Comparison of ENCODE assay signal across 9 cellular contexts in the genomic region with DNA sequence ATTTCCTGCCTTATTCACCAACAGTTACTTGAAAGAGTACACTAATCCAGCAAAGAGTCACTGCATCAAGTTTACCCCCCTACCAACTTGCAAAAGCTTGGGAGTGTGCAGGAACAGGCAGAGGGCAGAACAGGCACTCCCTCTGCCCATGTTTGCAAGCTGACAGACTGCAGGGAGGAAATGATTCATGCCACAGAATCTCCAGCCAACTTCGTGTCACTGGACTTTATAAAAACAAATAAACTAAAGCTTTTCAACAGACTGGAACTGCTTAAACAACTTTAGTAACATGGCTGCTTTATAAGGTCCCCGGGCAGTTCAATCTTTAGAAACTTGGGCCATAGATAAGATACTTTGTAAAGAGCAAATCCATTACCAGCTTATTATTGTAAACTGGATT.
DNase-seq lines count a peak whose midpoint lies in the region; ATAC-seq, FAIRE-seq and TF ChIP-seq lines count a peak whose summit lies in the region.
"Had no signal": no experiment of that assay in that cellular context is flagged by ENCODE, and none has a peak within 500 bp of the region (broad histone marks: within the 10 kb centered on the region; RNA-seq: fewer than 3 reads in every experiment).

No MANE protein-coding gene starts in this region.

- no peaks in the 10 kb centered on the region for H3K27me3 Mint-ChIP-seq in chondrocyte (ENCODE audit: low read depth)
- H3K27me3 Mint-ChIP-seq in activated CD4-positive, alpha-beta memory T cell treated with anti-CD3 and anti-CD28 coated beads, Interleukin-2, amount 10 ng/mL, durations not matched to agents 7 days and 5 days, result no peaks in the 10 kb centered on the region

- H3K9me3 ChIP-seq in A673 (ENCODE audit: low read depth, low read length, poor library complexity, severe bottlenecking), result no peaks in the 10 kb centered on the region
- H3K9me3 ChIP-seq in MG63, result no peaks in the 10 kb centered on the region
- H3K9me3 ChIP-seq in lung (ENCODE audit: control insufficient read depth in 2 of 2, insufficient read depth in 1 of 2, low read length in 1 of 2), result no peaks in the 10 kb centered on the region

- TF ChIP-seq POLR2A in GM12891 (IDR thresholded peaks at IDR 0.05; ENCODE audit: low read depth, low read length), result no peak

- ATAC-seq in lung (ENCODE audit: insufficient read depth, low FRiP score), result peak; percentile 95
- ATAC-seq in HG03457 (IDR thresholded peaks at IDR 0.05; ENCODE audit: unreplicated experiment), result no peak

- WGBS in lung, 2 donors, result 2 to 10% methylated on average over 2 of the region's 2 CpGs

- TF ChIP-seq CTCF in A673 (conservative IDR thresholded peaks at IDR 0.05; ENCODE audit: low read depth, low read length) (no peak), chondrocyte (IDR thresholded peaks at IDR 0.05) (peak; percentile 66), lung (IDR thresholded peaks at IDR 0.05; ENCODE audit: control extremely low read depth, extremely low read depth) (no peak)

- H3K4me1 Mint-ChIP-seq in chondrocyte (ENCODE audit: low read depth), result peaks cover 36% of the 10 kb centered on the region
- H3K4me1 Mint-ChIP-seq in activated CD4-positive, alpha-beta memory T cell treated with anti-CD3 and anti-CD28 coated beads, Interleukin-2, amount 10 ng/mL, durations not matched to agents 7 days and 5 days, result no peaks in the 10 kb centered on the region

- H3K36me3 ChIP-seq in A673 (ENCODE audit: insufficient read depth, low read length, poor library complexity, severe bottlenecking), result no peaks in the 10 kb centered on the region
- H3K36me3 ChIP-seq in MG63, result no peaks in the 10 kb centered on the region
- no peaks in the 10 kb centered on the region for H3K36me3 ChIP-seq in lung (ENCODE audit: control insufficient read depth in 2 of 2, insufficient read depth in 2 of 2, low read length in 2 of 2)

- DNase-seq in A673 (ENCODE audit: low spot score) (peak; percentile 6), MG63 (peak; percentile 83), chondrocyte (ENCODE audit: low spot score) (no peak), lung (ENCODE audit: low spot score) (peak; percentile 41), NCI-H2081 treated with DMSO at 0.1 percent for 48 hours (lab: John Stamatoyannopoulos, UW) (no peak), GM12891 (ENCODE audit: insufficient read length, low spot score) (no peak)
- no peak for DNase-seq in activated CD4-positive, alpha-beta memory T cell treated with anti-CD3 and anti-CD28 coated beads, Interleukin-2, amount 10 ng/mL, durations not matched to agents 7 days and 5 days
- DNase-seq: effector CD4-positive, alpha-beta T cell had no signal

- peak overlapping the region; percentile 85 for H3K27ac Mint-ChIP-seq in chondrocyte (ENCODE audit: unreplicated experiment)
- H3K27ac Mint-ChIP-seq in activated CD4-positive, alpha-beta memory T cell treated with anti-CD3 and anti-CD28 coated beads, Interleukin-2, amount 10 ng/mL, durations not matched to agents 7 days and 5 days, result no peak overlapping the region

- POLR2A ChIA-PET in A673 (lab: Charles Lee; ENCODE audit: low non-redundant PET), result no interaction called here
- POLR2A ChIA-PET in activated CD4-positive, alpha-beta memory T cell treated with anti-CD3 and anti-CD28 coated beads, Interleukin-2, amount 10 ng/mL, durations not matched to agents 7 days and 5 days (lab: Charles Lee), result no interaction called here

- H3K4me3 ChIP-seq in A673 (ENCODE audit: low read depth, low read length, poor library complexity, severe bottlenecking) (no peak overlapping the region), MG63 (no peak overlapping the region), lung (no peak overlapping the region)

- H3K27me3 ChIP-seq in A673 (replicated peaks; ENCODE audit: insufficient read depth, low read depth, low read length, poor library complexity) (peaks cover 4% of the 10 kb centered on the region), MG63 (no peaks in the 10 kb centered on the region), lung (ENCODE audit: control insufficient read depth, insufficient read depth) (no peaks in the 10 kb centered on the region)

- CTCF ChIA-PET in A673 (lab: Charles Lee), result no interaction called here
- CTCF ChIA-PET in activated CD4-positive, alpha-beta memory T cell treated with anti-CD3 and anti-CD28 coated beads, Interleukin-2, amount 10 ng/mL, durations not matched to agents 7 days and 5 days (lab: Charles Lee), result no interaction called here

- no peak for FAIRE-seq in GM12891 (lab: Jason Lieb, UNC)

- no peak overlapping the region for H3K4me3 Mint-ChIP-seq in chondrocyte (ENCODE audit: unreplicated experiment)
- no peak overlapping the region for H3K4me3 Mint-ChIP-seq in activated CD4-positive, alpha-beta memory T cell treated with anti-CD3 and anti-CD28 coated beads, Interleukin-2, amount 10 ng/mL, durations not matched to agents 7 days and 5 days

- H3K27ac ChIP-seq in A673 (ENCODE audit: low read depth, low read length, poor library complexity, severe bottlenecking) (no peak overlapping the region), lung (ENCODE audit: low read depth in 1 of 2, low read length in 1 of 2) (peak overlapping the region in 1 of 2 donors; percentile 38)

- intact Hi-C loops in A673 (cut with micrococcal nuclease; ENCODE audit: unreplicated experiment), result no loop called here

- no TSS peak for BruUV-seq in A673 (replicated peaks; lab: Mats Ljungman, UMichigan)

- no peaks in the 10 kb centered on the region for H3K4me1 ChIP-seq in A673 (ENCODE audit: insufficient read depth, low read length, poor library complexity, severe bottlenecking)
- H3K4me1 ChIP-seq in lung (ENCODE audit: control insufficient read depth in 2 of 2, insufficient read depth in 2 of 2, low read length in 2 of 2), result peaks cover 0 to 19% of the 10 kb centered on the region in 2 donors

- H3K36me3 Mint-ChIP-seq in chondrocyte (ENCODE audit: low read depth), result no peaks in the 10 kb centered on the region
- no peaks in the 10 kb centered on the region for H3K36me3 Mint-ChIP-seq in activated CD4-positive, alpha-beta memory T cell treated with anti-CD3 and anti-CD28 coated beads, Interleukin-2, amount 10 ng/mL, durations not matched to agents 7 days and 5 days (ENCODE audit: low read depth)

- no peaks in the 10 kb centered on the region for H3K9me3 Mint-ChIP-seq in chondrocyte (ENCODE audit: low read depth)
- no peaks in the 10 kb centered on the region for H3K9me3 Mint-ChIP-seq in activated CD4-positive, alpha-beta memory T cell treated with anti-CD3 and anti-CD28 coated beads, Interleukin-2, amount 10 ng/mL, durations not matched to agents 7 days and 5 days

TF ChIP-seq in GM12891, 5 proteins besides CTCF, POLR2A, EP300 and RAD21:
- TF ChIP-seq POU2F2 (IDR thresholded peaks at IDR 0.05; ENCODE audit: low read depth, low read length) (no peak), POLR2AphosphoS5 (IDR thresholded peaks at IDR 0.05; ENCODE audit: low read depth, low read length) (no peak), TAF1 (IDR thresholded peaks at IDR 0.05; ENCODE audit: low read depth, low read length) (no peak), PAX5 (IDR thresholded peaks at IDR 0.05; ENCODE audit: insufficient read depth, low read length, severe bottlenecking) (no peak), SPI1 (IDR thresholded peaks at IDR 0.05; ENCODE audit: low read depth, low read length) (no peak)

Comparison
In these comparisons a context has a peak if more than half of its experiments do, and no peak if none do; other contexts are left out.
1. DNase-seq: peak in A673 (single experiment), MG63 (single experiment) and lung (single experiment); none in chondrocyte (single experiment), NCI-H2081 treated with DMSO at 0.1 percent for 48 hours (single experiment), GM12891 (single experiment) and activated CD4-positive, alpha-beta memory T cell treated with anti-CD3 and anti-CD28 coated beads, Interleukin-2, amount 10 ng/mL, durations not matched to agents 7 days and 5 days (single experiment).